Comparison of ENCODE assay signal across 3 cellular contexts in genomic region chr4:150114641-150115040, GRCh38.
TF ChIP-seq lines count a peak whose summit lies in the region.

No MANE protein-coding gene starts in this region.

TF ChIP-seq in IMR-90, 13 proteins besides CTCF, POLR2A, EP300 and RAD21:
- TF ChIP-seq MAFK (IDR thresholded peaks at IDR 0.05; ENCODE audit: low read depth, low read length) = no peak
- TF ChIP-seq CHD1 (IDR thresholded peaks at IDR 0.05; ENCODE audit: low read depth, low read length) = no peak
- no peak for TF ChIP-seq RFX5 (IDR thresholded peaks at IDR 0.05; ENCODE audit: low read depth, low read length)
- TF ChIP-seq, protein P1, sequence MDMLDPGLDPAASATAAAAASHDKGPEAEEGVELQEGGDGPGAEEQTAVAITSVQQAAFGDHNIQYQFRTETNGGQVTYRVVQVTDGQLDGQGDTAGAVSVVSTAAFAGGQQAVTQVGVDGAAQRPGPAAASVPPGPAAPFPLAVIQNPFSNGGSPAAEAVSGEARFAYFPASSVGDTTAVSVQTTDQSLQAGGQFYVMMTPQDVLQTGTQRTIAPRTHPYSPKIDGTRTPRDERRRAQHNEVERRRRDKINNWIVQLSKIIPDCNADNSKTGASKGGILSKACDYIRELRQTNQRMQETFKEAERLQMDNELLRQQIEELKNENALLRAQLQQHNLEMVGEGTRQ (IDR thresholded peaks at IDR 0.05; ENCODE audit: low read depth, low read length) = no peak
- TF ChIP-seq MAZ (IDR thresholded peaks at IDR 0.05; ENCODE audit: borderline replicate concordance, low read depth, low read length) = no peak
- TF ChIP-seq MXI1 (IDR thresholded peaks at IDR 0.05; ENCODE audit: borderline replicate concordance, low read depth, low read length) = no peak
- TF ChIP-seq BHLHE40 (IDR thresholded peaks at IDR 0.05; ENCODE audit: low read depth, low read length) = no peak
- no peak for TF ChIP-seq FOS (IDR thresholded peaks at IDR 0.05; ENCODE audit: low read depth, low read length)

TF ChIP-seq in GM12878, 131 proteins besides CTCF, POLR2A, EP300 and RAD21:
- TF ChIP-seq ASH2L (IDR thresholded peaks at IDR 0.05; ENCODE audit: borderline replicate concordance, low read depth) = no peak
- TF ChIP-seq FOXK2 (IDR thresholded peaks at IDR 0.05) = no peak
- no peak for TF ChIP-seq MYC (IDR thresholded peaks at IDR 0.05; ENCODE audit: insufficient read depth, insufficient read length, insufficient replicate concordance, low read length, severe bottlenecking)
- TF ChIP-seq SMAD5 (IDR thresholded peaks at IDR 0.05; ENCODE audit: low read depth) = no peak
- TF ChIP-seq, protein P2, sequence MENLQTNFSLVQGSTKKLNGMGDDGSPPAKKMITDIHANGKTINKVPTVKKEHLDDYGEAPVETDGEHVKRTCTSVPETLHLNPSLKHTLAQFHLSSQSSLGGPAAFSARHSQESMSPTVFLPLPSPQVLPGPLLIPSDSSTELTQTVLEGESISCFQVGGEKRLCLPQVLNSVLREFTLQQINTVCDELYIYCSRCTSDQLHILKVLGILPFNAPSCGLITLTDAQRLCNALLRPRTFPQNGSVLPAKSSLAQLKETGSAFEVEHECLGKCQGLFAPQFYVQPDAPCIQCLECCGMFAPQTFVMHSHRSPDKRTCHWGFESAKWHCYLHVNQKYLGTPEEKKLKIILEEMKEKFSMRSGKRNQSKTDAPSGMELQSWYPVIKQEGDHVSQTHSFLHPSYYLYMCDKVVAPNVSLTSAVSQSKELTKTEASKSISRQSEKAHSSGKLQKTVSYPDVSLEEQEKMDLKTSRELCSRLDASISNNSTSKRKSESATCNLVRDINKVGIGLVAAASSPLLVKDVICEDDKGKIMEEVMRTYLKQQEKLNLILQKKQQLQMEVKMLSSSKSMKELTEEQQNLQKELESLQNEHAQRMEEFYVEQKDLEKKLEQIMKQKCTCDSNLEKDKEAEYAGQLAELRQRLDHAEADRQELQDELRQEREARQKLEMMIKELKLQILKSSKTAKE (IDR thresholded peaks at IDR 0.05; ENCODE audit: low read depth, poor library complexity, severe bottlenecking) = no peak
- no peak for TF ChIP-seq SPI1 (IDR thresholded peaks at IDR 0.05; ENCODE audit: borderline replicate concordance, insufficient read depth, low read depth, low read length)
- TF ChIP-seq, protein P3, sequence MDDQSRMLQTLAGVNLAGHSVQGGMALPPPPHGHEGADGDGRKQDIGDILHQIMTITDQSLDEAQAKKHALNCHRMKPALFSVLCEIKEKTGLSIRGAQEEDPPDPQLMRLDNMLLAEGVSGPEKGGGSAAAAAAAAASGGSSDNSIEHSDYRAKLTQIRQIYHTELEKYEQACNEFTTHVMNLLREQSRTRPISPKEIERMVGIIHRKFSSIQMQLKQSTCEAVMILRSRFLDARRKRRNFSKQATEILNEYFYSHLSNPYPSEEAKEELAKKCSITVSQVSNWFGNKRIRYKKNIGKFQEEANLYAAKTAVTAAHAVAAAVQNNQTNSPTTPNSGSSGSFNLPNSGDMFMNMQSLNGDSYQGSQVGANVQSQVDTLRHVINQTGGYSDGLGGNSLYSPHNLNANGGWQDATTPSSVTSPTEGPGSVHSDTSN (IDR thresholded peaks at IDR 0.05; ENCODE audit: insufficient replicate concordance, low read depth, low read length) = no peak
- TF ChIP-seq TCF7 (IDR thresholded peaks at IDR 0.05; ENCODE audit: borderline replicate concordance) = no peak
- TF ChIP-seq CHD1 (IDR thresholded peaks at IDR 0.05; ENCODE audit: low read depth, low read length) = no peak
- no peak for TF ChIP-seq EZH2 (IDR thresholded peaks at IDR 0.05; ENCODE audit: borderline replicate concordance, control insufficient read depth, low read depth, low read length)
- no peak for TF ChIP-seq CREM (IDR thresholded peaks at IDR 0.05; ENCODE audit: low read depth)
- no peak for TF ChIP-seq PAX5 (IDR thresholded peaks at IDR 0.05; ENCODE audit: borderline replicate concordance, low read depth, low read length)
- TF ChIP-seq SP1 (IDR thresholded peaks at IDR 0.05; ENCODE audit: low read depth, low read length) = no peak
- no peak for TF ChIP-seq ATF2 (IDR thresholded peaks at IDR 0.05; ENCODE audit: low read length)
- no peak for TF ChIP-seq IKZF1 (conservative IDR thresholded peaks at IDR 0.05)
- no peak for TF ChIP-seq MTA3 (IDR thresholded peaks at IDR 0.05; ENCODE audit: borderline replicate concordance, low read length)

TF ChIP-seq in WTC11, 78 proteins besides CTCF, POLR2A, EP300 and RAD21:
- TF ChIP-seq STAT6 (CRISPR knock-in tag; conservative IDR thresholded peaks at IDR 0.05; ENCODE audit: low read depth) (no peak), ZBTB21 (CRISPR knock-in tag; IDR thresholded peaks at IDR 0.05; ENCODE audit: borderline replicate concordance) (no peak), RELA (CRISPR knock-in tag; IDR thresholded peaks at IDR 0.05; ENCODE audit: borderline replicate concordance) (no peak), ZNF121 (CRISPR knock-in tag; IDR thresholded peaks at IDR 0.05) (no peak), E2F5 (CRISPR knock-in tag; IDR thresholded peaks at IDR 0.05) (no peak), FOXJ3 (CRISPR knock-in tag; IDR thresholded peaks at IDR 0.05; ENCODE audit: borderline replicate concordance) (no peak), FOXK1 (CRISPR knock-in tag; IDR thresholded peaks at IDR 0.05) (no peak), AFF4 (CRISPR knock-in tag; IDR thresholded peaks at IDR 0.05; ENCODE audit: borderline replicate concordance) (no peak), TEAD1 (CRISPR knock-in tag; IDR thresholded peaks at IDR 0.05) (no peak), MXD4 (CRISPR knock-in tag; IDR thresholded peaks at IDR 0.05; ENCODE audit: borderline replicate concordance) (no peak), EMX1 (CRISPR knock-in tag; IDR thresholded peaks at IDR 0.05) (no peak), FOXP1 (CRISPR knock-in tag; IDR thresholded peaks at IDR 0.05; ENCODE audit: borderline replicate concordance) (no peak), SOX15 (CRISPR knock-in tag; IDR thresholded peaks at IDR 0.05) (no peak), NFYB (CRISPR knock-in tag; conservative IDR thresholded peaks at IDR 0.05; ENCODE audit: low read depth) (no peak), CREM (CRISPR knock-in tag; IDR thresholded peaks at IDR 0.05) (no peak)
- TF ChIP-seq, protein P4, sequence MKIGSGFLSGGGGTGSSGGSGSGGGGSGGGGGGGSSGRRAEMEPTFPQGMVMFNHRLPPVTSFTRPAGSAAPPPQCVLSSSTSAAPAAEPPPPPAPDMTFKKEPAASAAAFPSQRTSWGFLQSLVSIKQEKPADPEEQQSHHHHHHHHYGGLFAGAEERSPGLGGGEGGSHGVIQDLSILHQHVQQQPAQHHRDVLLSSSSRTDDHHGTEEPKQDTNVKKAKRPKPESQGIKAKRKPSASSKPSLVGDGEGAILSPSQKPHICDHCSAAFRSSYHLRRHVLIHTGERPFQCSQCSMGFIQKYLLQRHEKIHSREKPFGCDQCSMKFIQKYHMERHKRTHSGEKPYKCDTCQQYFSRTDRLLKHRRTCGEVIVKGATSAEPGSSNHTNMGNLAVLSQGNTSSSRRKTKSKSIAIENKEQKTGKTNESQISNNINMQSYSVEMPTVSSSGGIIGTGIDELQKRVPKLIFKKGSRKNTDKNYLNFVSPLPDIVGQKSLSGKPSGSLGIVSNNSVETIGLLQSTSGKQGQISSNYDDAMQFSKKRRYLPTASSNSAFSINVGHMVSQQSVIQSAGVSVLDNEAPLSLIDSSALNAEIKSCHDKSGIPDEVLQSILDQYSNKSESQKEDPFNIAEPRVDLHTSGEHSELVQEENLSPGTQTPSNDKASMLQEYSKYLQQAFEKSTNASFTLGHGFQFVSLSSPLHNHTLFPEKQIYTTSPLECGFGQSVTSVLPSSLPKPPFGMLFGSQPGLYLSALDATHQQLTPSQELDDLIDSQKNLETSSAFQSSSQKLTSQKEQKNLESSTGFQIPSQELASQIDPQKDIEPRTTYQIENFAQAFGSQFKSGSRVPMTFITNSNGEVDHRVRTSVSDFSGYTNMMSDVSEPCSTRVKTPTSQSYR (CRISPR knock-in tag; IDR thresholded peaks at IDR 0.05) = no peak
- TF ChIP-seq, protein P5, sequence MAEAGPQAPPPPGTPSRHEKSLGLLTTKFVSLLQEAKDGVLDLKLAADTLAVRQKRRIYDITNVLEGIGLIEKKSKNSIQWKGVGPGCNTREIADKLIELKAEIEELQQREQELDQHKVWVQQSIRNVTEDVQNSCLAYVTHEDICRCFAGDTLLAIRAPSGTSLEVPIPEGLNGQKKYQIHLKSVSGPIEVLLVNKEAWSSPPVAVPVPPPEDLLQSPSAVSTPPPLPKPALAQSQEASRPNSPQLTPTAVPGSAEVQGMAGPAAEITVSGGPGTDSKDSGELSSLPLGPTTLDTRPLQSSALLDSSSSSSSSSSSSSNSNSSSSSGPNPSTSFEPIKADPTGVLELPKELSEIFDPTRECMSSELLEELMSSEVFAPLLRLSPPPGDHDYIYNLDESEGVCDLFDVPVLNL (CRISPR knock-in tag; IDR thresholded peaks at IDR 0.05; ENCODE audit: borderline replicate concordance, low read depth) = no peak
- TF ChIP-seq, protein P6, sequence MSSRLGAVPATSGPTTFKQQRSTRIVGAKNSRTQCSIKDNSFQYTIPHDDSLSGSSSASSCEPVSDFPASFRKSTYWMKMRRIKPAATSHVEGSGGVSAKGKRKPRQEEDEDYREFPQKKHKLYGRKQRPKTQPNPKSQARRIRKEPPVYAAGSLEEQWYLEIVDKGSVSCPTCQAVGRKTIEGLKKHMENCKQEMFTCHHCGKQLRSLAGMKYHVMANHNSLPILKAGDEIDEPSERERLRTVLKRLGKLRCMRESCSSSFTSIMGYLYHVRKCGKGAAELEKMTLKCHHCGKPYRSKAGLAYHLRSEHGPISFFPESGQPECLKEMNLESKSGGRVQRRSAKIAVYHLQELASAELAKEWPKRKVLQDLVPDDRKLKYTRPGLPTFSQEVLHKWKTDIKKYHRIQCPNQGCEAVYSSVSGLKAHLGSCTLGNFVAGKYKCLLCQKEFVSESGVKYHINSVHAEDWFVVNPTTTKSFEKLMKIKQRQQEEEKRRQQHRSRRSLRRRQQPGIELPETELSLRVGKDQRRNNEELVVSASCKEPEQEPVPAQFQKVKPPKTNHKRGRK (CRISPR knock-in tag; IDR thresholded peaks at IDR 0.05; ENCODE audit: borderline replicate concordance) = no peak
- TF ChIP-seq, protein P7, sequence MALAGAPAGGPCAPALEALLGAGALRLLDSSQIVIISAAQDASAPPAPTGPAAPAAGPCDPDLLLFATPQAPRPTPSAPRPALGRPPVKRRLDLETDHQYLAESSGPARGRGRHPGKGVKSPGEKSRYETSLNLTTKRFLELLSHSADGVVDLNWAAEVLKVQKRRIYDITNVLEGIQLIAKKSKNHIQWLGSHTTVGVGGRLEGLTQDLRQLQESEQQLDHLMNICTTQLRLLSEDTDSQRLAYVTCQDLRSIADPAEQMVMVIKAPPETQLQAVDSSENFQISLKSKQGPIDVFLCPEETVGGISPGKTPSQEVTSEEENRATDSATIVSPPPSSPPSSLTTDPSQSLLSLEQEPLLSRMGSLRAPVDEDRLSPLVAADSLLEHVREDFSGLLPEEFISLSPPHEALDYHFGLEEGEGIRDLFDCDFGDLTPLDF (CRISPR knock-in tag; IDR thresholded peaks at IDR 0.05) = no peak
- TF ChIP-seq, protein P8, sequence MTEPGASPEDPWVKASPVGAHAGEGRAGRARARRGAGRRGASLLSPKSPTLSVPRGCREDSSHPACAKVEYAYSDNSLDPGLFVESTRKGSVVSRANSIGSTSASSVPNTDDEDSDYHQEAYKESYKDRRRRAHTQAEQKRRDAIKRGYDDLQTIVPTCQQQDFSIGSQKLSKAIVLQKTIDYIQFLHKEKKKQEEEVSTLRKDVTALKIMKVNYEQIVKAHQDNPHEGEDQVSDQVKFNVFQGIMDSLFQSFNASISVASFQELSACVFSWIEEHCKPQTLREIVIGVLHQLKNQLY (CRISPR knock-in tag; IDR thresholded peaks at IDR 0.05) = no peak
